22 cellular contexts compared by ENCODE assay signal in genomic region chr9:32886021-32886420, GRCh38.
"Had no signal": no experiment of that assay in that cellular context is flagged by ENCODE, and none has a peak within 500 bp of the region (broad histone marks: within the 10 kb centered on the region; RNA-seq: fewer than 3 reads in every experiment).

No MANE protein-coding gene starts in this region.

- H3K36me3 ChIP-seq: ascending aorta, breast epithelium, colonic mucosa had no signal

- H3K9me3 ChIP-seq: ascending aorta, breast epithelium, colonic mucosa had no signal

- H3K4me1 ChIP-seq: ascending aorta, breast epithelium, colonic mucosa had no signal

- DNase-seq: activated CD4-positive, alpha-beta T cell treated with anti-CD3 and anti-CD28 coated beads for 48 hours; activated CD4-positive, alpha-beta T cell treated with anti-CD3 and anti-CD28 coated beads, Interleukin-2, amount 50 U/mL, for 4 hours; activated CD4-positive, CD25-positive, alpha-beta regulatory T cell treated with anti-CD3 and anti-CD28 coated beads, Interleukin-2, amount 50 U/mL, for 72 hours; activated CD8-positive, alpha-beta memory T cell treated with anti-CD3 and anti-CD28 coated beads, Interleukin-2, amount 50 U/mL, for 48 hours; activated CD8-positive, alpha-beta T cell treated with anti-CD3 and anti-CD28 coated beads, Interleukin-2, amount 10 ng/mL, durations not matched to agents 7 days and 5 days; activated naive CD4-positive, alpha-beta T cell; activated T-cell treated with anti-CD3 and anti-CD28 coated beads, Interleukin-2, amount 50 U/mL, for 1 hour; caudate nucleus; colonic mucosa; KG1; NCI-H146; NCI-H187 treated with DMSO at 0.1 percent for 48 hours; NCI-H2081 treated with DMSO at 0.1 percent for 48 hours; NCI-H2171 treated with DMSO at 0.1 percent for 48 hours; NCI-H226; NCI-H69; NK-92 treated with Interleukin-12 subunit alpha and Interleukin-12 subunit beta, amount 100 ng/mL, for 24 hours; SIG-M5; T-helper 17 cell; T-helper 9 cell had no signal

- H3K27ac ChIP-seq: ascending aorta, breast epithelium, colonic mucosa had no signal

- H3K27me3 ChIP-seq: ascending aorta, breast epithelium, colonic mucosa had no signal

- H3K4me3 ChIP-seq: ascending aorta, breast epithelium, colonic mucosa had no signal
